ENCODE assay signal across 8 cellular contexts in genomic region chr3:48899298-48899697, GRCh38. TPM values are rescaled to one million over a fixed set of nuclear protein-coding genes. Genes with fewer than 3 reads are reported as not detected.
DNase-seq lines count a peak whose midpoint lies in the region; ATAC-seq and TF ChIP-seq lines count a peak whose summit lies in the region.

No MANE protein-coding gene starts in this region.

- H3K36me3 ChIP-seq in A673 (ENCODE audit: insufficient read depth, low read length, poor library complexity, severe bottlenecking): no peaks in the 10 kb centered on the region
- no peaks in the 10 kb centered on the region for H3K36me3 ChIP-seq in mesodermal cell (ENCODE audit: control insufficient read depth, insufficient read depth, low read length)

- intact Hi-C loops in A673 (cut with micrococcal nuclease; ENCODE audit: unreplicated experiment): no loop called here

- H3K9me3 ChIP-seq in A673 (ENCODE audit: low read depth, low read length, poor library complexity, severe bottlenecking) (no peaks in the 10 kb centered on the region), mesodermal cell (ENCODE audit: control insufficient read depth, low read length) (no peaks in the 10 kb centered on the region)

- H3K27ac ChIP-seq in A673 (ENCODE audit: low read depth, low read length, poor library complexity, severe bottlenecking) (no peak overlapping the region), HL-60 (replicated peaks) (peak overlapping the region; percentile 67), mesodermal cell (ENCODE audit: low read depth, low read length, severe bottlenecking) (no peak overlapping the region)

- peak overlapping the region; percentile 94 for H3K4me3 Mint-ChIP-seq in activated naive CD8-positive, alpha-beta T cell treated with anti-CD3 and anti-CD28 coated beads for 36 hours

- no peak for ATAC-seq in GM21576 (IDR thresholded peaks at IDR 0.05; ENCODE audit: unreplicated experiment)

- CTCF ChIA-PET in A673 (lab: Charles Lee): no interaction called here

- no peak for TF ChIP-seq CTCF in A673 (conservative IDR thresholded peaks at IDR 0.05; ENCODE audit: low read depth, low read length)
- TF ChIP-seq CTCF in HL-60 (IDR thresholded peaks at IDR 0.05; ENCODE audit: insufficient read depth, low read length): no peak

- H3K27me3 Mint-ChIP-seq in activated naive CD8-positive, alpha-beta T cell treated with anti-CD3 and anti-CD28 coated beads for 36 hours: no peaks in the 10 kb centered on the region

- POLR2A ChIA-PET in A673 (lab: Charles Lee; ENCODE audit: low non-redundant PET): no interaction called here

- H3K4me3 ChIP-seq in A673 (ENCODE audit: low read depth, low read length, poor library complexity, severe bottlenecking): peak overlapping the region; percentile 51
- H3K4me3 ChIP-seq in HL-60 (replicated peaks; ENCODE audit: insufficient read depth, low read length): no peak overlapping the region
- peak overlapping the region; percentile 54 for H3K4me3 ChIP-seq in mesodermal cell (ENCODE audit: extremely low read depth, insufficient read depth, low read length, poor library complexity, severe bottlenecking)

- 91 to 93% methylated on average over 3 to 4 of the region's 4 CpGs for WGBS in mesodermal cell (ENCODE audit: insufficient coverage in 2 of 2), 2 experiments

- peaks cover 20% of the 10 kb centered on the region for H3K4me1 Mint-ChIP-seq in activated naive CD8-positive, alpha-beta T cell treated with anti-CD3 and anti-CD28 coated beads for 36 hours

- peak overlapping the region; percentile 93 for H3K27ac Mint-ChIP-seq in activated naive CD8-positive, alpha-beta T cell treated with anti-CD3 and anti-CD28 coated beads for 36 hours

- H3K36me3 Mint-ChIP-seq in activated naive CD8-positive, alpha-beta T cell treated with anti-CD3 and anti-CD28 coated beads for 36 hours: no peaks in the 10 kb centered on the region

- no peaks in the 10 kb centered on the region for H3K9me3 Mint-ChIP-seq in activated naive CD8-positive, alpha-beta T cell treated with anti-CD3 and anti-CD28 coated beads for 36 hours

- H3K4me1 ChIP-seq in A673 (ENCODE audit: insufficient read depth, low read length, poor library complexity, severe bottlenecking) (no peaks in the 10 kb centered on the region), mesodermal cell (ENCODE audit: control insufficient read depth, insufficient read depth, low read length, poor library complexity, severe bottlenecking) (no peaks in the 10 kb centered on the region)

- BruUV-seq in A673 (replicated peaks; lab: Mats Ljungman, UMichigan): no TSS peak

- no peak for DNase-seq in A673 (ENCODE audit: low spot score)
- peak in 1 of 2 experiments; percentile 8 for DNase-seq in HL-60 (ENCODE audit: low read depth in 1 of 2, low spot score in 1 of 2)
- no peak for DNase-seq in activated naive CD8-positive, alpha-beta T cell treated with anti-CD3 and anti-CD28 coated beads for 36 hours
- no peak for DNase-seq in kidney glomerular epithelial cell (lab: John Stamatoyannopoulos, UW)
- no peak for DNase-seq in NCI-H510A (lab: John Stamatoyannopoulos, UW)
- DNase-seq in kidney tubule cell (ENCODE audit: low spot score): no peak

- H3K27me3 ChIP-seq in A673 (replicated peaks; ENCODE audit: insufficient read depth, low read depth, low read length, poor library complexity): no peaks in the 10 kb centered on the region
- H3K27me3 ChIP-seq in HL-60 (ENCODE audit: insufficient read depth, poor library complexity, severe bottlenecking): no peaks in the 10 kb centered on the region

RNA-seq across cellular contexts. Expression of gene SLC25A20, which starts 0.6 kb away (rescaled TPM):
- 4.1 and 4.9 TPM in 2 replicates for total RNA-seq in A673 (2021)
- total RNA-seq in activated naive CD8-positive, alpha-beta T cell treated with anti-CD3 and anti-CD28 coated beads for 36 hours: 10 to 100 TPM; 19.2 to 23.9 TPM
- polyA plus RNA-seq in mesodermal cell (2013, experiment 1 of 2): 9.3 TPM
- polyA plus RNA-seq in mesodermal cell (2013, experiment 2 of 2): 12.5 TPM

RNA-seq across cellular contexts. Expression of gene ARIH2, which starts 19.3 kb away (rescaled TPM):
- total RNA-seq in A673 (2021): 70.8 and 76.8 TPM in 2 replicates
- 100 to 1,000 TPM; 126 TPM for total RNA-seq in activated naive CD8-positive, alpha-beta T cell treated with anti-CD3 and anti-CD28 coated beads for 36 hours
- 71.8 TPM for polyA plus RNA-seq in mesodermal cell (2013, experiment 1 of 2)
- polyA plus RNA-seq in mesodermal cell (2013, experiment 2 of 2): 62.7 TPM

RNA-seq across cellular contexts. Expression of gene PRKAR2A, which starts 51.6 kb away (rescaled TPM):
- 25.6 and 35.8 TPM in 2 replicates for total RNA-seq in A673 (2021)
- total RNA-seq in activated naive CD8-positive, alpha-beta T cell treated with anti-CD3 and anti-CD28 coated beads for 36 hours: 10 to 100 TPM; 42.8 to 45.2 TPM
- 28.0 TPM for polyA plus RNA-seq in mesodermal cell (2013, experiment 1 of 2)
- polyA plus RNA-seq in mesodermal cell (2013, experiment 2 of 2): 25.2 TPM
